ENCODE assay signal across 10 cellular contexts in genomic region chr3:177336841-177337430, GRCh38.
A peak's percentile ranks its signal among the peaks of the same experiment; 100 is the strongest.
DNase-seq lines count a peak whose midpoint lies in the region; ATAC-seq and TF ChIP-seq lines count a peak whose summit lies in the region.
"Had no signal": no experiment of that assay in that cellular context is flagged by ENCODE, and none has a peak within 500 bp of the region (broad histone marks: within the 10 kb centered on the region; RNA-seq: fewer than 3 reads in every experiment).

No MANE protein-coding gene starts in this region.

- H2AFZ ChIP-seq in IMR-90 (replicated peaks; ENCODE audit: low read length, poor library complexity): no peak overlapping the region

- peak overlapping the region; percentile 61; the same call in 1 of the 2 replicates for H3K18ac ChIP-seq in IMR-90 (ENCODE audit: low read depth, low read length)

- no peaks in the 10 kb centered on the region for H4K20me1 ChIP-seq in IMR-90 (ENCODE audit: insufficient read depth, low read length)

- TF ChIP-seq POLR2A in IMR-90 (IDR thresholded peaks at IDR 0.05; ENCODE audit: low read depth, low read length): no peak

- no peaks in the 10 kb centered on the region; the same call in 1 of the 2 replicates for H3K9me1 ChIP-seq in IMR-90 (ENCODE audit: insufficient read depth, low read length)

- CTCF ChIA-PET in IMR-90 (lab: Yijun Ruan, JAX): no interaction called here

- no peak for TF ChIP-seq RAD21 in IMR-90 (IDR thresholded peaks at IDR 0.05; ENCODE audit: low read length)

- peak overlapping the region in 4 of 5 experiments; percentile 53 to 75 (median 64) for H3K27ac Mint-ChIP-seq in brain
- peak overlapping the region; percentile 75 for H3K27ac Mint-ChIP-seq in nephron progenitor cell

- POLR2A ChIA-PET in IMR-90 (lab: Charles Lee; ENCODE audit: unreplicated experiment): no interaction called here

- no peaks in the 10 kb centered on the region for H3K9me3 ChIP-seq in IMR-90 (ENCODE audit: control insufficient read depth, insufficient read depth, low read length)
- H3K9me3 ChIP-seq in BE2C: no peaks in the 10 kb centered on the region
- H3K9me3 ChIP-seq: lower lobe of right lung, psoas muscle had no signal

- H3K27me3 ChIP-seq in IMR-90 (ENCODE audit: control insufficient read depth, insufficient read depth, low read length) (no peaks in the 10 kb centered on the region), BE2C (no peaks in the 10 kb centered on the region)

- H3K4me3 ChIP-seq in IMR-90 (ENCODE audit: insufficient read depth, low read depth, low read length) (no peak overlapping the region), BE2C (ENCODE audit: low read depth, low read length) (no peak overlapping the region)
- H3K4me3 ChIP-seq: lower lobe of right lung, psoas muscle had no signal

- no TSS peak for BruUV-seq in IMR-90 (replicated peaks; lab: Mats Ljungman, UMichigan)

- H3K36me3 Mint-ChIP-seq in brain (no peaks in the 10 kb centered on the region), nephron progenitor cell (ENCODE audit: low read depth) (no peaks in the 10 kb centered on the region)

- intact Hi-C loops in IMR-90 (cut with micrococcal nuclease): no loop called here

- peak overlapping the region; percentile 2; the same call in 1 of the 2 replicates for H3K27ac ChIP-seq in IMR-90 (ENCODE audit: insufficient read depth, low read length)
- H3K27ac ChIP-seq: lower lobe of right lung had no signal

- H3K36me3 ChIP-seq in IMR-90 (ENCODE audit: control insufficient read depth, insufficient read depth, low read length) (no peaks in the 10 kb centered on the region), BE2C (no peaks in the 10 kb centered on the region)
- H3K36me3 ChIP-seq: lower lobe of right lung had no signal

- H2BK15ac ChIP-seq in IMR-90 (ENCODE audit: low read depth, low read length): no peak overlapping the region

- in situ Hi-C loops in IMR-90 (cut with MboI; ENCODE audit: low sequenced_read_pairs): no loop called here

- no peak overlapping the region for H3K4me2 ChIP-seq in IMR-90 (ENCODE audit: low read depth, low read length)

- H2BK20ac ChIP-seq in IMR-90 (ENCODE audit: low read depth, low read length): peak overlapping the region; percentile 6

- TF ChIP-seq CTCF in IMR-90 (conservative IDR thresholded peaks at IDR 0.05; ENCODE audit: low read depth, low read length): no peak
- TF ChIP-seq CTCF in brain (conservative IDR thresholded peaks at IDR 0.05): no peak
- no peak for TF ChIP-seq CTCF in nephron progenitor cell (IDR thresholded peaks at IDR 0.05)
- TF ChIP-seq CTCF in BE2C (IDR thresholded peaks at IDR 0.05; ENCODE audit: low read depth, low read length): no peak

- H3K56ac ChIP-seq in IMR-90 (ENCODE audit: extremely low read depth, insufficient read depth, low read length): no peak overlapping the region

- peak overlapping the region; percentile 57; the same call in 1 of the 2 replicates for H2BK120ac ChIP-seq in IMR-90 (ENCODE audit: low read depth, low read length)

- H3K9me3 Mint-ChIP-seq in brain: peaks cover 0 to 4% (median 0%) of the 10 kb centered on the region in 5 experiments
- no peaks in the 10 kb centered on the region for H3K9me3 Mint-ChIP-seq in nephron progenitor cell

- H3K4me3 Mint-ChIP-seq in brain (no peak overlapping the region), nephron progenitor cell (no peak overlapping the region)

- peaks cover 70% of the 10 kb centered on the region for H3K4me1 Mint-ChIP-seq in brain
- H3K4me1 Mint-ChIP-seq in nephron progenitor cell: peaks cover 42% of the 10 kb centered on the region

- peak overlapping the region; percentile 17; the same call in 1 of the 2 replicates for H3K23ac ChIP-seq in IMR-90 (ENCODE audit: low read depth, low read length)

- H4K8ac ChIP-seq in IMR-90 (ENCODE audit: low read depth in 2 of 2, low read length in 2 of 2): peak overlapping the region in 1 of 2 experiments; percentile 59; a peak in 1 of 4 replicates

- peak overlapping the region; percentile 4; the same call in 1 of the 2 replicates for H3K14ac ChIP-seq in IMR-90 (replicated peaks; ENCODE audit: low read depth, low read length)

- H3K4me1 ChIP-seq in IMR-90 (ENCODE audit: control insufficient read depth, insufficient read depth, low read length) (peaks cover 10% of the 10 kb centered on the region), BE2C (peaks cover 14% of the 10 kb centered on the region)

- no peak overlapping the region; the same call in 1 of the 2 replicates for H4K91ac ChIP-seq in IMR-90 (ENCODE audit: insufficient read depth, low read depth, low read length)

- H3K27me3 Mint-ChIP-seq in brain (no peaks in the 10 kb centered on the region), nephron progenitor cell (ENCODE audit: low read depth, poor library complexity) (no peaks in the 10 kb centered on the region)

- H3K4ac ChIP-seq in IMR-90 (ENCODE audit: low read depth, low read length): peak overlapping the region; percentile 43; the same call in 1 of the 2 replicates

- H4K5ac ChIP-seq in IMR-90 (ENCODE audit: low read depth, low read length): no peak overlapping the region

- H2BK5ac ChIP-seq in IMR-90 (ENCODE audit: low read depth, low read length, poor library complexity, severe bottlenecking): no peak overlapping the region

- no peak overlapping the region for H3K9ac ChIP-seq in IMR-90 (ENCODE audit: low read depth, low read length)

- 0 out of 2 replicates have a peak overlapping the region, but pooled peaks have one; percentile 0 for H2AK5ac ChIP-seq in IMR-90 (ENCODE audit: low read depth, low read length)

- peak; percentile 51 for DNase-seq in EH (ENCODE audit: low read depth)
- peak; percentile 27 for DNase-seq in IMR-90
- no peak for DNase-seq in nephron progenitor cell
- no peak for DNase-seq in UCSD-AML1 (lab: John Stamatoyannopoulos, UW; ENCODE audit: unreplicated experiment)
- no peak for DNase-seq in AG08396 (ENCODE audit: low spot score)
- DNase-seq in BE2C: no peak
- DNase-seq: head of caudate nucleus, lower lobe of right lung, psoas muscle had no signal

- 83% methylated on average over 1 of the region's 5 CpGs; no CpG with 5 or more reads in 1 of the 2 experiments for WGBS in IMR-90 (ENCODE audit: extremely low coverage in 2 of 2, insufficient read length in 1 of 2), 2 experiments

- no peaks in the 10 kb centered on the region for H3K79me1 ChIP-seq in IMR-90 (ENCODE audit: low read depth in 1 of 2, low read length in 2 of 2)

- dilution Hi-C loops in IMR-90 (cut with HindIII; ENCODE audit: low sequenced_read_pairs, unreplicated experiment): no loop called here

- H2AK9ac ChIP-seq in IMR-90 (replicated peaks; ENCODE audit: low read depth, low read length, poor library complexity): no peak overlapping the region

- ATAC-seq in IMR-90 (ENCODE audit: low read depth): peak; percentile 30; the same call in 1 of the 2 replicates
- ATAC-seq: lower lobe of right lung, psoas muscle had no signal

TF ChIP-seq in IMR-90, 13 proteins besides CTCF, POLR2A, EP300 and RAD21:
- no peak for TF ChIP-seq MAZ (IDR thresholded peaks at IDR 0.05; ENCODE audit: borderline replicate concordance, low read depth, low read length)

Comparison
In these comparisons a context has a peak if more than half of its experiments do, and no peak if none do; other contexts are left out.
1. DNase-seq: peak in EH (single experiment) and IMR-90 (single experiment); none in nephron progenitor cell (single experiment), UCSD-AML1 (single experiment), AG08396 (single experiment) and BE2C (single experiment).